Comparison of ENCODE assay signal across 1 cellular context in the genomic region with DNA sequence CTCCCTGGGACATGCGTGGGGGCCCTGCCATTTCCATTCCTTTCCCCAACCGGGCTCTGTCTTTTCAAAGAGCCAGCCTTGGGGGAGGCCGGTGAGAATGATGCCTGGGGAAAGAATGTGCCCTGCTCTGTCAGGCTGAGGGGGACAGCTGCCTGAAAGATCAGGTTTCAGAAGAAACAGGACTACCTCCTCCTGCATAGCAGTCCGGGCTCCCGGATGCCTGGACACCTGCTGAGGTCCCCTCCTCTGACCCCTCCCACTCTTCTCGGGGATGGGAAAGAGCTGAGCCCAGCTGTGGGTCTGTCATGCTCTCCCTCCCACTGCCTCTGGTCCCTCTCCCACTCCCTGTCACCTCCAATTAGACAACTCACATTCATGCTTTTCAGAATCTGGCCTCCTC.
TF ChIP-seq lines count a peak whose summit lies in the region.

No MANE protein-coding gene starts in this region.

TF ChIP-seq in WTC11, 78 proteins besides CTCF, POLR2A, EP300 and RAD21 (continued from another document):
- TF ChIP-seq PRDM15 (CRISPR knock-in tag; IDR thresholded peaks at IDR 0.05) (no peak), SP1 (CRISPR knock-in tag; conservative IDR thresholded peaks at IDR 0.05) (0 out of 2 replicates have a peak, but pooled peaks have one; percentile 31)
- TF ChIP-seq, protein P1, sequence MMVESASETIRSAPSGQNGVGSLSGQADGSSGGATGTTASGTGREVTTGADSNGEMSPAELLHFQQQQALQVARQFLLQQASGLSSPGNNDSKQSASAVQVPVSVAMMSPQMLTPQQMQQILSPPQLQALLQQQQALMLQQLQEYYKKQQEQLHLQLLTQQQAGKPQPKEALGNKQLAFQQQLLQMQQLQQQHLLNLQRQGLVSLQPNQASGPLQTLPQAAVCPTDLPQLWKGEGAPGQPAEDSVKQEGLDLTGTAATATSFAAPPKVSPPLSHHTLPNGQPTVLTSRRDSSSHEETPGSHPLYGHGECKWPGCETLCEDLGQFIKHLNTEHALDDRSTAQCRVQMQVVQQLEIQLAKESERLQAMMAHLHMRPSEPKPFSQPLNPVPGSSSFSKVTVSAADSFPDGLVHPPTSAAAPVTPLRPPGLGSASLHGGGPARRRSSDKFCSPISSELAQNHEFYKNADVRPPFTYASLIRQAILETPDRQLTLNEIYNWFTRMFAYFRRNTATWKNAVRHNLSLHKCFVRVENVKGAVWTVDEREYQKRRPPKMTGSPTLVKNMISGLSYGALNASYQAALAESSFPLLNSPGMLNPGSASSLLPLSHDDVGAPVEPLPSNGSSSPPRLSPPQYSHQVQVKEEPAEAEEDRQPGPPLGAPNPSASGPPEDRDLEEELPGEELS (CRISPR knock-in tag; IDR thresholded peaks at IDR 0.05): no peak
